In the genomic region with DNA sequence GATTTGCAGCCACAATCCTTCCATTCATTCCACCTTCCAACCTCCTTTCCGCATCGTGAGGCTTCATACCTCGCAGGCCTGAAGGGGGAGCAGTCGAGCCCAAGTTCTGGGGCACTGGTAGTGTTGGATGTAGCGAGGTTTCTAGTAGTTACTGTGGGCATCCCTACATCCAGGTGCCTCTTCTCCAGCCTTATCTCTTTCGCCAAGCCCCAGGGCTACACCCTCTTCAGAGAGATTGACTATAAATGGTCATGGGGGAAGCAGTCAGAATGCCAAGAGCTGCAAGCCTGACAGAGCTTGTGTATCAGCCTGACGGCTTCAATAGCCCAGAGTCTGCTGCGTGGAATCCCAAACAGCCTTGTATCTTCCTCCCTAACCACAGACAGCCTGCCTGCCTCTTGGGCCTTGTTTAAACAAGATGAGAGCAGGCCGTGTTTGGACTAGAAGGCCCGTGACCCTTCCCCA, we compare ENCODE assay signal across 1 cellular context.
TF ChIP-seq lines count a peak whose summit lies in the region.

No MANE protein-coding gene starts in this region.

TF ChIP-seq in SK-N-SH treated with all-trans-retinoic acid at 6 μM for 48 hours, 23 proteins besides CTCF, POLR2A, EP300 and RAD21 (continued from another document):
- TF ChIP-seq, protein P1, sequence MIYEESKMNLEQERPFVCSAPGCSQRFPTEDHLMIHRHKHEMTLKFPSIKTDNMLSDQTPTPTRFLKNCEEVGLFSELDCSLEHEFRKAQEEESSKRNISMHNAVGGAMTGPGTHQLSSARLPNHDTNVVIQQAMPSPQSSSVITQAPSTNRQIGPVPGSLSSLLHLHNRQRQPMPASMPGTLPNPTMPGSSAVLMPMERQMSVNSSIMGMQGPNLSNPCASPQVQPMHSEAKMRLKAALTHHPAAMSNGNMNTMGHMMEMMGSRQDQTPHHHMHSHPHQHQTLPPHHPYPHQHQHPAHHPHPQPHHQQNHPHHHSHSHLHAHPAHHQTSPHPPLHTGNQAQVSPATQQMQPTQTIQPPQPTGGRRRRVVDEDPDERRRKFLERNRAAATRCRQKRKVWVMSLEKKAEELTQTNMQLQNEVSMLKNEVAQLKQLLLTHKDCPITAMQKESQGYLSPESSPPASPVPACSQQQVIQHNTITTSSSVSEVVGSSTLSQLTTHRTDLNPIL (CRISPR knock-in tag; IDR thresholded peaks at IDR 0.05; ENCODE audit: low read depth): no peak
- no peak for TF ChIP-seq ZNF8 (CRISPR knock-in tag; IDR thresholded peaks at IDR 0.05)
- TF ChIP-seq ISL1 (CRISPR knock-in tag; IDR thresholded peaks at IDR 0.05): no peak
